Comparison of ENCODE assay signal across 8 cellular contexts in the genomic region with DNA sequence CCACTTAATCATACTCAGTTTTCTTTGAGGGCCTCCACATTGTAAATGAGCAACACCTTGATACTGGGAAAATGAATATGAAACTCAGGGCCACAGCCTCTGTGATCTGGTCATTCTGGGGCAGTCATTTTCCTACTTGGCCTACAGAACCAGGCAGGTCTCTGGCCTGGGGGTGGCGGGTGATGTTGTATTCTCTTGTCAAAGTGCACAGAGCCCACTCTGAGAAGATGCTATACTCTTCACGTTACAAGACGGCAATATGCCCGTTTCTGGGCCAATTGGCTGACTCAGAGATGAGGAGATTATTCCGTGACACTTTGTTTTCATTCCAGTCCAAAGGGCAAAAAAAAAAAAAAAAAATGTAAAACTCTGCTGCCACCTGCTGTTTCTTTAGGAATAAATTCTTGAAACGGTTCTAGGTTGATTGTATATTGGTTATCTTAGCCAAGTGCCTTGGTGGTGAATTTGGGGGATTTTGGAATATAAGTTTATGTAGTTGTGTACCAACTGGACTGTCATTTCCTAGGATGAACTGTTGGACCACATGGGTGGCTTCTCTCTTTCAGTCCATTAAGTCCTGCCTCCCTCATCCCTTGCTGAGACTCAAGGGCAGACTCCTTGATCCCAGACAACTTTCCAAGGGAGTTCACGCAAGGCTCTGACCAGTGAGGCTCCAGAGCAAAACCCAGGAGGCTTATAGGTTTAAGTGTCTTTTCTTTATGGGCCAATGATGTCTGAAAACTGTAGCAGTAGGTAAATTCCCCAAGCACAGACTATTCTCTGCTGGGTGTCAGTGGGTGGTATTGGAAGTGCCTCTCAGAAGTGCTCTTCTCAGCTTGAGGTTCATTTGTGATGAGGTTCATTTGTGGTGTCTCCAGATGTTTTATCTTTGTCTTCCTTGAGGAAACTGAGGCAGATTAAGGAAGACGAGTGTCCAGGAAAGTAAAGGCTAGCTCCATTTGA. TPM values are rescaled to one million over a fixed set of nuclear protein-coding genes. Genes with fewer than 3 reads are reported as not detected.
A peak's percentile ranks its signal among the peaks of the same experiment; 100 is the strongest.
DNase-seq lines count a peak whose midpoint lies in the region; ATAC-seq and TF ChIP-seq lines count a peak whose summit lies in the region.

No MANE protein-coding gene starts in this region.

- no peaks in the 10 kb centered on the region for H3K36me3 Mint-ChIP-seq in activated naive CD4-positive, alpha-beta T cell treated with anti-CD3 and anti-CD28 coated beads, Interleukin-2, amount 10 ng/mL, durations not matched to agents 7 days and 5 days

- no peaks in the 10 kb centered on the region for H3K36me3 ChIP-seq in psoas muscle (ENCODE audit: insufficient read depth in 1 of 2, low read depth in 1 of 2)

- 21 to 29% (median 25%) methylated on average over 8 of the region's 8 CpGs for WGBS in psoas muscle, 3 donors

- H3K27ac ChIP-seq in psoas muscle: peak overlapping the region; percentile 56

- ATAC-seq in psoas muscle: peak; percentile 56 to 81 (median 58)
- no peak for ATAC-seq in HG03280 (IDR thresholded peaks at IDR 0.05; ENCODE audit: unreplicated experiment)

- CTCF ChIA-PET in activated naive CD4-positive, alpha-beta T cell treated with anti-CD3 and anti-CD28 coated beads, Interleukin-2, amount 10 ng/mL, durations not matched to agents 7 days and 5 days (lab: Charles Lee): interaction anchor here (0.8 to 3.3 kb wide), 13 partner anchors 8 to 572 kb away, joined by 3 to 20 read pairs (median 5); no protein-coding TSS in a partner anchor

- no peak overlapping the region for H3K4me3 Mint-ChIP-seq in activated naive CD4-positive, alpha-beta T cell treated with anti-CD3 and anti-CD28 coated beads, Interleukin-2, amount 10 ng/mL, durations not matched to agents 7 days and 5 days

- H3K9me3 Mint-ChIP-seq in activated naive CD4-positive, alpha-beta T cell treated with anti-CD3 and anti-CD28 coated beads, Interleukin-2, amount 10 ng/mL, durations not matched to agents 7 days and 5 days: no peaks in the 10 kb centered on the region

- H3K4me3 ChIP-seq in psoas muscle: no peak overlapping the region

- intact Hi-C loops in psoas muscle (cut with DNase I): loop anchor here (2.0 to 10.0 kb wide), 5 partner anchors 116 to 564 kb away; no protein-coding TSS in a partner anchor

- DNase-seq in GDM1 (lab: John Stamatoyannopoulos, UW): peak; percentile 27
- DNase-seq in HT1080 (ENCODE audit: low read depth): peak; percentile 82
- peak; percentile 56 for DNase-seq in activated naive CD4-positive, alpha-beta T cell treated with anti-CD3 and anti-CD28 coated beads, Interleukin-2, amount 10 ng/mL, durations not matched to agents 7 days and 5 days
- peak; percentile 72 for DNase-seq in glomerular visceral epithelial cell (ENCODE audit: extremely low spot score)
- DNase-seq in psoas muscle: peak; percentile 53 to 70
- no peak for DNase-seq in HuH-7 (ENCODE audit: low spot score)

- TF ChIP-seq CTCF in psoas muscle (IDR thresholded peaks at IDR 0.05): peak; percentile 60

- H3K27me3 Mint-ChIP-seq in activated naive CD4-positive, alpha-beta T cell treated with anti-CD3 and anti-CD28 coated beads, Interleukin-2, amount 10 ng/mL, durations not matched to agents 7 days and 5 days: peaks cover 22% of the 10 kb centered on the region

- no peak overlapping the region for H3K27ac Mint-ChIP-seq in activated naive CD4-positive, alpha-beta T cell treated with anti-CD3 and anti-CD28 coated beads, Interleukin-2, amount 10 ng/mL, durations not matched to agents 7 days and 5 days

- no peaks in the 10 kb centered on the region for H3K27me3 ChIP-seq in psoas muscle (ENCODE audit: insufficient read depth in 3 of 3, low read length in 2 of 3)

- no peaks in the 10 kb centered on the region for H3K9me3 ChIP-seq in psoas muscle

- peaks cover 4% of the 10 kb centered on the region for H3K4me1 Mint-ChIP-seq in activated naive CD4-positive, alpha-beta T cell treated with anti-CD3 and anti-CD28 coated beads, Interleukin-2, amount 10 ng/mL, durations not matched to agents 7 days and 5 days

- H3K4me1 ChIP-seq in psoas muscle: peaks cover 22% of the 10 kb centered on the region

TF ChIP-seq in PFSK-1, 5 proteins besides CTCF, POLR2A, EP300 and RAD21:
- no peak for TF ChIP-seq REST (IDR thresholded peaks at IDR 0.05; ENCODE audit: insufficient read depth in 1 of 2, low read depth in 2 of 2, low read length in 2 of 2)
- TF ChIP-seq SIN3A (IDR thresholded peaks at IDR 0.05; ENCODE audit: borderline replicate concordance, insufficient read depth, low read length): no peak
- TF ChIP-seq FOXP2 (optimal IDR thresholded peaks at IDR 0.05; ENCODE audit: borderline replicate concordance, extremely low read depth, extremely low read length, insufficient read depth): no peak
- TF ChIP-seq POLR2AphosphoS5 (IDR thresholded peaks at IDR 0.05; ENCODE audit: low read depth, low read length): no peak
- TF ChIP-seq TAF1 (IDR thresholded peaks at IDR 0.05; ENCODE audit: borderline replicate concordance, insufficient read depth, low read length): 0 out of 2 replicates have a peak, but pooled peaks have one; percentile 11

RNA-seq across cellular contexts. Expression of gene ADM, which starts 18.2 kb away (rescaled TPM):
- not detected in 2 replicates for total RNA-seq in HT1080 (2014; rRNA removed; shearing (Covaris generic))
- not detected in 2 replicates for polyA plus RNA-seq in HT1080 (2015; cell fraction: cytosol; rRNA removed)
- not detected in 2 replicates for polyA plus RNA-seq in HT1080 (2015; cell fraction: nucleus; rRNA removed)
- 1.4 TPM for polyA plus RNA-seq in PFSK-1 (2012; ENCODE audit: insufficient read length, low read depth)
- 10 to 100 TPM; 11.8 to 73.3 (median 27.8) TPM for total RNA-seq in psoas muscle
- polyA plus RNA-seq in psoas muscle: 10 to 100 TPM; 11.7 to 45.1 (median 23.1) TPM

RNA-seq across cellular contexts. Expression of gene SBF2, which starts 29.1 kb away (rescaled TPM):
- total RNA-seq in HT1080 (2014; rRNA removed; shearing (Covaris generic)): 23.1 and 33.9 TPM in 2 replicates
- 22.0 and 27.9 TPM in 2 replicates for polyA plus RNA-seq in HT1080 (2015; cell fraction: cytosol; rRNA removed)
- 24.1 and 28.6 TPM in 2 replicates for polyA plus RNA-seq in HT1080 (2015; cell fraction: nucleus; rRNA removed)
- polyA plus RNA-seq in PFSK-1 (2012; ENCODE audit: insufficient read length, low read depth): 9.5 TPM
- total RNA-seq in psoas muscle: 10 to 100 TPM; 10.6 to 12.6 (median 12.2) TPM
- 1 to 10 TPM; 3.3 to 6.8 (median 5.5) TPM for polyA plus RNA-seq in psoas muscle

Comparison
In these comparisons a context has a peak if more than half of its experiments do, and no peak if none do; other contexts are left out.
1. RNA of gene ADM, which starts 18.2 kb away (total RNA-seq): 11.8 to 73.3 TPM in psoas muscle; not detected in HT1080; every median in the first group is over 10 times any median in the second.